In the genomic region with DNA sequence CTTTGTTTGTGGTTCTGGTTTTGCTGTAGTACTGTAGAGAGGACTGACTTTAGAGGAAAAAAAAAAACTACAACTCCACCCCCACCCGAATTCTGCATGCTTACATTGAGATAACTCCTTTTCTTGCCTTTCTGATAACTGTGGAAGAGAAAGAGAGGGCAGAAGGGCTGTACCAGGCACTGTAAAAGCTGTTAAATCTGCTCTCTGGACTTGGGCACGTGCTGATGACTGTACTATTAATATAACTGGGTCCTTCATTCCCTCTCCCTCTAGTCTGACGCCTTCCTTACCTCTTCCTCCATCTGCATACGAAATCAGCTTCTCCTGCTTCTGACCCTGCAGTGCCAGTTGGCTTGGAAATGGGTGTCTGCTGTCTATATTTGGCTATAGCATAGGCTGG, we compare ENCODE assay signal across 19 cellular contexts. TPM values are rescaled to one million over a fixed set of nuclear protein-coding genes. Genes with fewer than 3 reads are reported as not detected.
A peak's percentile ranks its signal among the peaks of the same experiment; 100 is the strongest.
DNase-seq lines count a peak whose midpoint lies in the region; ATAC-seq and TF ChIP-seq lines count a peak whose summit lies in the region.
"Had no signal": no experiment of that assay in that cellular context is flagged by ENCODE, and none has a peak within 500 bp of the region (broad histone marks: within the 10 kb centered on the region; RNA-seq: fewer than 3 reads in every experiment).

No MANE protein-coding gene starts in this region.

- H3K4me2 ChIP-seq in trophoblast cell (ENCODE audit: low read length), result no peak overlapping the region

- H2BK12ac ChIP-seq in trophoblast cell (ENCODE audit: low read length), result peak overlapping the region; percentile 42

- H3K18ac ChIP-seq in trophoblast cell (ENCODE audit: low read length), result no peak overlapping the region

- H3K79me1 ChIP-seq in trophoblast cell (ENCODE audit: low read length), result peaks cover 14% of the 10 kb centered on the region

- H3K79me2 ChIP-seq in trophoblast cell (ENCODE audit: control insufficient read depth, insufficient read depth, low read length, poor library complexity), result peaks cover 2% of the 10 kb centered on the region

- H3K27ac ChIP-seq in CD8-positive, alpha-beta T cell (ENCODE audit: low read depth, low read length), result no peak overlapping the region
- H3K27ac ChIP-seq in trophoblast cell (ENCODE audit: low read depth, low read length) (no peak overlapping the region), A673 (ENCODE audit: low read depth, low read length, poor library complexity, severe bottlenecking) (no peak overlapping the region)
- H3K27ac ChIP-seq: HL-60 had no signal

- DNase-seq in CD8-positive, alpha-beta T cell, result no peak
- DNase-seq in T-helper 17 cell (no peak), erythroblast (lab: John Stamatoyannopoulos, UW) (peak; percentile 46 to 69), trophoblast cell (no peak), iPS-NIHi7 (ENCODE audit: extremely low spot score) (no peak), A673 (ENCODE audit: low spot score) (no peak)
- DNase-seq: activated CD8-positive, alpha-beta T cell treated with anti-CD3 and anti-CD28 coated beads for 36 hours; DMS153; endodermal cell; NCI-H187; NCI-H526; stimulated activated naive CD4-positive, alpha-beta T cell treated with Interleukin-2 at 50 U/mL for 16 hours; T1000 had no signal

- POLR2A ChIA-PET in CD8-positive, alpha-beta T cell (lab: Charles Lee), result interaction anchor here (0.7 kb wide), 1 partner anchor 15 kb away, joined by 3 read pairs; a partner anchor contains a TSS
- POLR2A ChIA-PET in A673 (lab: Charles Lee; ENCODE audit: low non-redundant PET), result interaction anchor here (0.7 kb wide), 1 partner anchor 151 kb away, joined by 3 read pairs; no protein-coding TSS in a partner anchor

- no peak overlapping the region for H4K8ac ChIP-seq in trophoblast cell (ENCODE audit: low read depth, low read length)

- no peak for TF ChIP-seq POLR2A in erythroblast (IDR thresholded peaks at IDR 0.05; ENCODE audit: low read length)

- H3K4me3 ChIP-seq in CD8-positive, alpha-beta T cell (ENCODE audit: low read depth, low read length), result no peak overlapping the region
- no peak overlapping the region for H3K4me3 ChIP-seq in trophoblast cell (ENCODE audit: low read depth, low read length)
- no peak overlapping the region for H3K4me3 ChIP-seq in A673 (ENCODE audit: low read depth, low read length, poor library complexity, severe bottlenecking)

- H3K4me1 ChIP-seq in CD8-positive, alpha-beta T cell (ENCODE audit: insufficient read depth, low read length), result peaks cover 30% of the 10 kb centered on the region
- H3K4me1 ChIP-seq in trophoblast cell (ENCODE audit: control insufficient read depth in 1 of 2, insufficient read depth in 2 of 2, low read length in 2 of 2), result peaks cover 21 to 25% of the 10 kb centered on the region in 2 experiments
- peaks cover 29% of the 10 kb centered on the region for H3K4me1 ChIP-seq in A673 (ENCODE audit: insufficient read depth, low read length, poor library complexity, severe bottlenecking)

- no peaks in the 10 kb centered on the region for H3K9me3 Mint-ChIP-seq in CD8-positive, alpha-beta T cell
- H3K9me3 Mint-ChIP-seq: activated CD8-positive, alpha-beta T cell treated with anti-CD3 and anti-CD28 coated beads for 36 hours; brain; endodermal cell; neural crest cell had no signal

- peak overlapping the region; percentile 34 for H3K27ac Mint-ChIP-seq in CD8-positive, alpha-beta T cell
- H3K27ac Mint-ChIP-seq in T-helper 17 cell, result peak overlapping the region; percentile 57
- H3K27ac Mint-ChIP-seq: activated CD8-positive, alpha-beta T cell treated with anti-CD3 and anti-CD28 coated beads for 36 hours; endodermal cell had no signal

- H3K4ac ChIP-seq in trophoblast cell (ENCODE audit: low read depth, low read length), result no peak overlapping the region

- no peak for TF ChIP-seq CTCF in CD8-positive, alpha-beta T cell (IDR thresholded peaks at IDR 0.05)
- TF ChIP-seq CTCF in A673 (conservative IDR thresholded peaks at IDR 0.05; ENCODE audit: low read depth, low read length), result no peak

- no peaks in the 10 kb centered on the region for H3K27me3 Mint-ChIP-seq in CD8-positive, alpha-beta T cell (ENCODE audit: low read depth)
- no peaks in the 10 kb centered on the region for H3K27me3 Mint-ChIP-seq in T-helper 17 cell
- H3K27me3 Mint-ChIP-seq: activated CD8-positive, alpha-beta T cell treated with anti-CD3 and anti-CD28 coated beads for 36 hours had no signal

- no peak overlapping the region for H3K4me3 Mint-ChIP-seq in CD8-positive, alpha-beta T cell
- no peak overlapping the region for H3K4me3 Mint-ChIP-seq in T-helper 17 cell
- H3K4me3 Mint-ChIP-seq: activated CD8-positive, alpha-beta T cell treated with anti-CD3 and anti-CD28 coated beads for 36 hours; brain; endodermal cell; neural crest cell had no signal

- no peak overlapping the region for H2AK5ac ChIP-seq in trophoblast cell (ENCODE audit: low read length)

- CTCF ChIA-PET in CD8-positive, alpha-beta T cell (lab: Charles Lee), result interaction anchor here (1.3 to 7.8 kb wide), 4 partner anchors 12 to 200 kb away, joined by 3 to 45 read pairs (median 6); a partner anchor contains a TSS
- CTCF ChIA-PET in A673 (lab: Charles Lee), result no interaction called here

- H4K12ac ChIP-seq in trophoblast cell (ENCODE audit: low read depth, low read length), result no peak overlapping the region

- H3K27me3 ChIP-seq in CD8-positive, alpha-beta T cell (ENCODE audit: insufficient read depth, low read length), result no peaks in the 10 kb centered on the region
- H3K27me3 ChIP-seq in trophoblast cell (ENCODE audit: insufficient read depth, low read length) (no peaks in the 10 kb centered on the region), A673 (replicated peaks; ENCODE audit: insufficient read depth, low read depth, low read length, poor library complexity) (no peaks in the 10 kb centered on the region)

- H3K23ac ChIP-seq in trophoblast cell (ENCODE audit: low read length), result no peak overlapping the region

- H4K91ac ChIP-seq in trophoblast cell (ENCODE audit: low read depth, low read length), result peak overlapping the region; percentile 7

- H2BK5ac ChIP-seq in trophoblast cell (ENCODE audit: low read depth, low read length, poor library complexity), result no peak overlapping the region

- H3K36me3 ChIP-seq in CD8-positive, alpha-beta T cell (ENCODE audit: insufficient read depth, low read length), result no peaks in the 10 kb centered on the region
- H3K36me3 ChIP-seq in trophoblast cell (ENCODE audit: control insufficient read depth in 1 of 2, insufficient read depth in 2 of 2, low read length in 2 of 2) (peaks cover 0 to under 1% of the 10 kb centered on the region in 2 experiments), A673 (ENCODE audit: insufficient read depth, low read length, poor library complexity, severe bottlenecking) (no peaks in the 10 kb centered on the region)

- H3K9me3 ChIP-seq in CD8-positive, alpha-beta T cell (ENCODE audit: low read length), result no peaks in the 10 kb centered on the region
- H3K9me3 ChIP-seq in T-helper 17 cell (ENCODE audit: control insufficient read depth, low read length, poor library complexity, severe bottlenecking) (no peaks in the 10 kb centered on the region), trophoblast cell (ENCODE audit: insufficient read depth, low read depth, low read length) (no peaks in the 10 kb centered on the region), A673 (ENCODE audit: low read depth, low read length, poor library complexity, severe bottlenecking) (no peaks in the 10 kb centered on the region)

- peaks cover 41% of the 10 kb centered on the region for H3K4me1 Mint-ChIP-seq in CD8-positive, alpha-beta T cell (ENCODE audit: low read depth)
- H3K4me1 Mint-ChIP-seq in T-helper 17 cell, result peaks cover 34% of the 10 kb centered on the region

- ATAC-seq in CD8-positive, alpha-beta T cell, result no peak
- ATAC-seq in T-helper 17 cell (no peak), HG03108 (IDR thresholded peaks at IDR 0.05; ENCODE audit: unreplicated experiment) (no peak), GM21576 (IDR thresholded peaks at IDR 0.05; ENCODE audit: unreplicated experiment) (no peak)
- ATAC-seq: activated CD8-positive, alpha-beta T cell treated with anti-CD3 and anti-CD28 coated beads for 36 hours; sciatic nerve had no signal

- no TSS peak for BruUV-seq in A673 (replicated peaks; lab: Mats Ljungman, UMichigan)

- WGBS in trophoblast cell (ENCODE audit: extremely low coverage, insufficient coverage, insufficient read length), result no CpG with 5 or more reads among the region's 4 CpGs

- H3K9ac ChIP-seq in trophoblast cell (ENCODE audit: low read length), result no peak overlapping the region

- no peak overlapping the region for H2AFZ ChIP-seq in trophoblast cell (ENCODE audit: insufficient read depth, low read length, poor library complexity)

- no peaks in the 10 kb centered on the region for H3K36me3 Mint-ChIP-seq in CD8-positive, alpha-beta T cell
- no peaks in the 10 kb centered on the region for H3K36me3 Mint-ChIP-seq in T-helper 17 cell (ENCODE audit: low read depth)

- no peak overlapping the region for H2BK120ac ChIP-seq in trophoblast cell (ENCODE audit: insufficient read depth, low read length, poor library complexity)

- intact Hi-C loops in CD8-positive, alpha-beta T cell (cut with DNase I, micrococcal nuclease), result no loop called here
- intact Hi-C loops in A673 (cut with micrococcal nuclease; ENCODE audit: unreplicated experiment), result no loop called here

- no peak overlapping the region for H3K14ac ChIP-seq in trophoblast cell (ENCODE audit: low read length)

RNA-seq across cellular contexts. Expression of a gene that starts 15.0 kb away (rescaled TPM):
- 10 to 100 TPM; 24.2 to 25.3 TPM for total RNA-seq in CD8-positive, alpha-beta T cell
- total RNA-seq in T-helper 17 cell (10 to 100 TPM; 30.2 to 34.6 TPM), A673 (2021) (29.3 and 30.7 TPM in 2 replicates)
- polyA plus RNA-seq in trophoblast cell (2013), result 19.2 and 19.4 TPM in 2 replicates

RNA-seq across cellular contexts. Expression of a gene that starts 38.7 kb away (rescaled TPM):
- 10 to 100 TPM; 27.5 to 38.3 TPM for total RNA-seq in CD8-positive, alpha-beta T cell
- total RNA-seq in T-helper 17 cell, result 10 to 100 TPM; 26.7 to 35.6 TPM
- polyA plus RNA-seq in trophoblast cell (2013), result 6.6 and 7.8 TPM in 2 replicates
- total RNA-seq in A673 (2021), result 18.3 and 18.8 TPM in 2 replicates

RNA-seq across cellular contexts. Expression of a gene that starts 49.4 kb away (rescaled TPM):
- total RNA-seq in CD8-positive, alpha-beta T cell, result 10 to 100 TPM; 25.0 to 26.1 TPM
- total RNA-seq in T-helper 17 cell (10 to 100 TPM; 23.1 to 34.8 TPM), A673 (2021) (7.4 and 12.0 TPM in 2 replicates)
- 5.1 and 5.5 TPM in 2 replicates for polyA plus RNA-seq in trophoblast cell (2013)

Comparison
In these comparisons a context has a peak if more than half of its experiments do, and no peak if none do; other contexts are left out.
1. DNase-seq: peak in erythroblast (2 of 2); none in CD8-positive, alpha-beta T cell (0 of 7), T-helper 17 cell (0 of 3), trophoblast cell (0 of 2), iPS-NIHi7 (single experiment) and A673 (single experiment).